ENCODE assay signal across 8 cellular contexts in genomic region chr22:21624880-21625791, GRCh38. TPM values are rescaled to one million over a fixed set of nuclear protein-coding genes. Genes with fewer than 3 reads are reported as not detected.
DNase-seq lines count a peak whose midpoint lies in the region; ATAC-seq and TF ChIP-seq lines count a peak whose summit lies in the region.
"Had no signal": no experiment of that assay in that cellular context is flagged by ENCODE, and none has a peak within 500 bp of the region (broad histone marks: within the 10 kb centered on the region; RNA-seq: fewer than 3 reads in every experiment).

No MANE protein-coding gene starts in this region.

- peaks cover 4% of the 10 kb centered on the region; the same call in 1 of the 2 replicates for H4K20me1 ChIP-seq in GM23248 (ENCODE audit: insufficient read depth)

- CTCF ChIA-PET in CD4-positive, alpha-beta memory T cell (lab: Charles Lee; ENCODE audit: partially characterized antibody), result interaction anchor here (1.0 to 4.0 kb wide), 5 partner anchors 9 to 21 kb away, joined by 4 to 27 read pairs (median 10); no protein-coding TSS in a partner anchor

- H3K4me1 Mint-ChIP-seq in CD4-positive, alpha-beta memory T cell, result peaks cover 22 to 62% (median 36%) of the 10 kb centered on the region in 4 donors
- H3K4me1 Mint-ChIP-seq in naive thymus-derived CD8-positive, alpha-beta T cell, result peaks cover 17 to 52% (median 43%) of the 10 kb centered on the region in 4 donors

- no peak overlapping the region for H3K4me3 Mint-ChIP-seq in CD4-positive, alpha-beta memory T cell
- peak overlapping the region in 2 of 10 donors; percentile 43 to 48 for H3K4me3 Mint-ChIP-seq in naive thymus-derived CD8-positive, alpha-beta T cell

- intact Hi-C loops in CD4-positive, alpha-beta memory T cell (cut with micrococcal nuclease), result loop anchor here (5.0 kb wide), 1 partner anchor 623 kb away; the partner anchor contains the start of gene THAP7

- H3K27ac ChIP-seq in CD4-positive, alpha-beta memory T cell (ENCODE audit: low read depth, low read length), result no peak overlapping the region
- H3K27ac ChIP-seq in GM23248 (0 out of 2 replicates have a peak overlapping the region, but pooled peaks have one; percentile 9), VCaP (peak overlapping the region; percentile 13; the same call in 1 of the 2 replicates)

- H3K9me3 ChIP-seq in CD4-positive, alpha-beta memory T cell (ENCODE audit: control insufficient read depth in 1 of 2, low read length in 2 of 2), result no peaks in the 10 kb centered on the region
- no peaks in the 10 kb centered on the region for H3K9me3 ChIP-seq in GM23248 (ENCODE audit: low read depth)

- peaks cover 46% of the 10 kb centered on the region for H3K36me3 ChIP-seq in CD4-positive, alpha-beta memory T cell (ENCODE audit: insufficient read depth, low read length)
- peaks cover 3% of the 10 kb centered on the region; the same call in 1 of the 2 replicates for H3K36me3 ChIP-seq in GM23248 (ENCODE audit: low read depth)

- H3K27me3 ChIP-seq in CD4-positive, alpha-beta memory T cell (ENCODE audit: insufficient read depth, low read length), result no peaks in the 10 kb centered on the region
- no peaks in the 10 kb centered on the region for H3K27me3 ChIP-seq in GM23248 (replicated peaks; ENCODE audit: insufficient read depth)

- H3K9ac ChIP-seq in GM23248, result no peak overlapping the region

- H2AFZ ChIP-seq in GM23248, result no peak overlapping the region

- no peak overlapping the region for H3K4me2 ChIP-seq in GM23248 (ENCODE audit: unreplicated experiment)

- no peak for ATAC-seq in naive thymus-derived CD8-positive, alpha-beta T cell
- ATAC-seq in HG03025 (IDR thresholded peaks at IDR 0.05; ENCODE audit: low FRiP score, unreplicated experiment), result no peak
- ATAC-seq in GM21717 (IDR thresholded peaks at IDR 0.05; ENCODE audit: unreplicated experiment), result no peak

- 84 to 85% methylated on average over 12 of the region's 12 CpGs for WGBS in GM23248 (ENCODE audit: low coverage in 1 of 2, low lambda C conversion rate in 2 of 2, missing lambda C conversion rate in 2 of 2), 2 experiments

- peaks cover 15 to 51% of the 10 kb centered on the region in 2 donors for H3K36me3 Mint-ChIP-seq in CD4-positive, alpha-beta memory T cell
- peaks cover 0 to 48% (median 9%) of the 10 kb centered on the region in 3 donors for H3K36me3 Mint-ChIP-seq in naive thymus-derived CD8-positive, alpha-beta T cell

- no peak for TF ChIP-seq CTCF in VCaP (conservative IDR thresholded peaks at IDR 0.05)

- H3K4me1 ChIP-seq in CD4-positive, alpha-beta memory T cell (ENCODE audit: insufficient read depth, low read length), result peaks cover 52% of the 10 kb centered on the region
- peaks cover 5% of the 10 kb centered on the region; the same call in 1 of the 2 replicates for H3K4me1 ChIP-seq in GM23248 (ENCODE audit: insufficient read depth)

- no peaks in the 10 kb centered on the region for H3K9me3 Mint-ChIP-seq in CD4-positive, alpha-beta memory T cell
- H3K9me3 Mint-ChIP-seq in naive thymus-derived CD8-positive, alpha-beta T cell, result no peaks in the 10 kb centered on the region

- H3K4me3 ChIP-seq in CD4-positive, alpha-beta memory T cell (ENCODE audit: low read length in 2 of 2), result no peak overlapping the region
- H3K4me3 ChIP-seq in GM23248, result no peak overlapping the region

- H3K9me2 ChIP-seq in GM23248 (ENCODE audit: insufficient read depth), result no peaks in the 10 kb centered on the region

- no peak for DNase-seq in CD4-positive, alpha-beta memory T cell
- DNase-seq in GM23248 (peak; percentile 23), HT-29 (ENCODE audit: low spot score) (no peak)
- no peak for DNase-seq in naive thymus-derived CD8-positive, alpha-beta T cell

- no peaks in the 10 kb centered on the region for H3K27me3 Mint-ChIP-seq in CD4-positive, alpha-beta memory T cell
- H3K27me3 Mint-ChIP-seq in naive thymus-derived CD8-positive, alpha-beta T cell, result no peaks in the 10 kb centered on the region

- in situ Hi-C loops in GM23248 (cut with MboI), result loop anchor here (25.0 kb wide), 1 partner anchor 163 kb away; the partner anchor contains the start of gene TMEM191C

- H3K79me2 ChIP-seq in GM23248 (ENCODE audit: insufficient read depth), result peaks cover 79% of the 10 kb centered on the region

- POLR2A ChIA-PET in CD4-positive, alpha-beta memory T cell (lab: Charles Lee; ENCODE audit: partially characterized antibody), result interaction anchor here (0.9 to 1.1 kb wide), 2 partner anchors 9 to 27 kb away, joined by 3 to 4 read pairs; no protein-coding TSS in a partner anchor
- POLR2A ChIA-PET in naive thymus-derived CD8-positive, alpha-beta T cell (lab: Charles Lee), result interaction anchor here (0.7 to 1.0 kb wide), 4 partner anchors 17 to 1451 kb away, joined by 3 to 6 read pairs (median 3); partner anchors contain the start of gene SDF2L1

- H3F3A ChIP-seq in GM23248 (ENCODE audit: insufficient read depth), result peaks cover 26% of the 10 kb centered on the region

- peak overlapping the region; percentile 52 to 92 (median 73) for H3K27ac Mint-ChIP-seq in CD4-positive, alpha-beta memory T cell
- peak overlapping the region; percentile 41 to 90 (median 80) for H3K27ac Mint-ChIP-seq in naive thymus-derived CD8-positive, alpha-beta T cell

RNA-seq across cellular contexts. Expression of gene YDJC, which starts 4.7 kb away (rescaled TPM):
- 10 to 100 TPM; 45.7 to 46.0 TPM for total RNA-seq in CD4-positive, alpha-beta memory T cell
- polyA plus RNA-seq in CD4-positive, alpha-beta memory T cell, result 10 to 100 TPM; 47.5 to 52.8 TPM
- total RNA-seq in GM23248 (2014; rRNA removed; shearing (Covaris generic)), result 27.1 and 31.5 TPM in 2 replicates
- 20.0 and 25.1 TPM in 2 replicates for polyA plus RNA-seq in GM23248 (2016; fragmentation: Nextera tagmentation; extraction: Ambion mirVana)
- total RNA-seq in naive thymus-derived CD8-positive, alpha-beta T cell, result 10 to 100 TPM; 48.8 to 54.0 TPM
- polyA plus RNA-seq in naive thymus-derived CD8-positive, alpha-beta T cell, result 10 to 100 TPM; 38.0 to 68.9 (median 53.6) TPM
- total RNA-seq in HT-29 (2014; rRNA removed; shearing (Covaris generic)), result 160 and 195 TPM in 2 replicates

RNA-seq across cellular contexts. Expression of gene CCDC116, which starts 7.4 kb away (rescaled TPM):
- total RNA-seq in CD4-positive, alpha-beta memory T cell, result under 1 TPM; 0.19 to 0.29 TPM
- polyA plus RNA-seq in CD4-positive, alpha-beta memory T cell, result not detected
- total RNA-seq in GM23248 (2014; rRNA removed; shearing (Covaris generic)), result 0.54 TPM in 1 of 2 replicates, not detected in the other
- 0.10 TPM in 1 of 2 replicates, not detected in the other for polyA plus RNA-seq in GM23248 (2016; fragmentation: Nextera tagmentation; extraction: Ambion mirVana)
- under 1 TPM; 0.34 to 0.93 TPM for total RNA-seq in naive thymus-derived CD8-positive, alpha-beta T cell
- polyA plus RNA-seq in naive thymus-derived CD8-positive, alpha-beta T cell, result not detected
- 0.33 TPM in 1 of 2 replicates, not detected in the other for total RNA-seq in HT-29 (2014; rRNA removed; shearing (Covaris generic))
- total RNA-seq: temporal lobe had no signal

RNA-seq across cellular contexts. Expression of gene SDF2L1, which starts 17.0 kb away (rescaled TPM):
- total RNA-seq in CD4-positive, alpha-beta memory T cell, result 10 to 100 TPM; 39.6 to 44.3 TPM
- polyA plus RNA-seq in CD4-positive, alpha-beta memory T cell, result 10 to 100 TPM; 78.0 to 99.1 TPM
- 28.8 and 33.9 TPM in 2 replicates for total RNA-seq in GM23248 (2014; rRNA removed; shearing (Covaris generic))
- polyA plus RNA-seq in GM23248 (2016; fragmentation: Nextera tagmentation; extraction: Ambion mirVana), result 37.2 and 38.7 TPM in 2 replicates
- 10 to 100 TPM; 23.2 to 27.8 TPM for total RNA-seq in naive thymus-derived CD8-positive, alpha-beta T cell
- polyA plus RNA-seq in naive thymus-derived CD8-positive, alpha-beta T cell, result 10 to 100 TPM; 63.1 to 68.9 (median 63.4) TPM
- 134 and 139 TPM in 2 replicates for total RNA-seq in HT-29 (2014; rRNA removed; shearing (Covaris generic))

RNA-seq across cellular contexts. Expression of gene PPIL2, which starts 40.7 kb away (rescaled TPM):
- 10 to 100 TPM; 75.5 to 81.4 TPM for total RNA-seq in CD4-positive, alpha-beta memory T cell
- 10 to 100 TPM; 12.0 to 38.9 TPM for polyA plus RNA-seq in CD4-positive, alpha-beta memory T cell
- 22.3 and 23.7 TPM in 2 replicates for total RNA-seq in GM23248 (2014; rRNA removed; shearing (Covaris generic))
- 26.1 TPM in 2 replicates for polyA plus RNA-seq in GM23248 (2016; fragmentation: Nextera tagmentation; extraction: Ambion mirVana)
- 10 to 100 TPM; 78.0 to 79.0 TPM for total RNA-seq in naive thymus-derived CD8-positive, alpha-beta T cell
- 10 to 100 TPM; 19.3 to 44.5 (median 19.8) TPM for polyA plus RNA-seq in naive thymus-derived CD8-positive, alpha-beta T cell
- total RNA-seq in HT-29 (2014; rRNA removed; shearing (Covaris generic)), result 35.5 and 42.6 TPM in 2 replicates

RNA-seq across cellular contexts. Expression of gene UBE2L3, which starts 57.6 kb away (rescaled TPM):
- 10 to 100 TPM; 39.2 to 39.3 TPM for total RNA-seq in CD4-positive, alpha-beta memory T cell
- polyA plus RNA-seq in CD4-positive, alpha-beta memory T cell, result 100 to 1,000 TPM; 104 to 116 TPM
- 41.9 and 57.2 TPM in 2 replicates for total RNA-seq in GM23248 (2014; rRNA removed; shearing (Covaris generic))
- 115 TPM in 2 replicates for polyA plus RNA-seq in GM23248 (2016; fragmentation: Nextera tagmentation; extraction: Ambion mirVana)
- total RNA-seq in naive thymus-derived CD8-positive, alpha-beta T cell, result 10 to 100 TPM; 33.3 to 34.5 TPM
- 10 to 100 TPM; 88.4 to 97.6 (median 96.8) TPM for polyA plus RNA-seq in naive thymus-derived CD8-positive, alpha-beta T cell
- 41.0 and 43.1 TPM in 2 replicates for total RNA-seq in HT-29 (2014; rRNA removed; shearing (Covaris generic))
